ENCODE assay signal across 24 cellular contexts in genomic region chr1:82398357-82398756, GRCh38.
"Had no signal": no experiment of that assay in that cellular context is flagged by ENCODE, and none has a peak within 500 bp of the region (broad histone marks: within the 10 kb centered on the region; RNA-seq: fewer than 3 reads in every experiment).

No MANE protein-coding gene starts in this region.

- ATAC-seq: activated T-cell treated with anti-CD3 and anti-CD28 coated beads, Interleukin-2, amount 50 U/mL, for 72 hours; effector memory CD8-positive, alpha-beta T cell; natural killer cell treated with Interleukin-12 subunit alpha and Interleukin-12 subunit beta and Interleukin-15 and Interleukin-18, amount 100 ng/mL, for 72 hours; stimulated activated naive CD8-positive, alpha-beta T cell treated with anti-CD3 and anti-CD28 coated beads, Interleukin-15, Interleukin-2, amounts not matched to agents 100 U/mL and 50 U/mL, for 24 hours had no signal

- DNase-seq: activated CD4-positive, alpha-beta memory T cell treated with anti-CD3 and anti-CD28 coated beads for 36 hours; activated CD4-positive, alpha-beta T cell treated with anti-CD3 and anti-CD28 coated beads for 48 hours; activated CD4-positive, CD25-positive, alpha-beta regulatory T cell; activated effector memory CD4-positive, alpha-beta T cell treated with Interleukin-2 at 50 U/mL for 16 hours; activated naive CD4-positive, alpha-beta T cell treated with anti-CD3 and anti-CD28 coated beads for 36 hours; activated naive CD8-positive, alpha-beta T cell treated with anti-CD3 and anti-CD28 coated beads, Interleukin-2, amount 10 ng/mL, durations not matched to agents 7 days and 5 days; activated T-cell treated with anti-CD3 and anti-CD28 coated beads, Interleukin-2, amount 50 U/mL, for 72 hours; amniotic stem cell; caudate nucleus; effector memory CD8-positive, alpha-beta T cell; foreskin melanocyte; glutamatergic neuron; immature natural killer cell; kidney glomerular epithelial cell; left ventricle myocardium inferior; midbrain; ovary; stimulated activated CD4-positive, alpha-beta T cell treated with anti-CD3 and anti-CD28 coated beads, Interleukin-4, amount 100 ng/mL, for 24 hours; stimulated activated naive CD8-positive, alpha-beta T cell treated with anti-CD3 and anti-CD28 coated beads, Interleukin-15, Interleukin-2, amounts not matched to agents 100 U/mL and 50 U/mL, for 24 hours; T1000 had no signal

- H3K4me3 ChIP-seq: hepatocyte, left ventricle myocardium inferior, ovary, prostate gland, right atrium auricular region had no signal
